In the genomic region with DNA sequence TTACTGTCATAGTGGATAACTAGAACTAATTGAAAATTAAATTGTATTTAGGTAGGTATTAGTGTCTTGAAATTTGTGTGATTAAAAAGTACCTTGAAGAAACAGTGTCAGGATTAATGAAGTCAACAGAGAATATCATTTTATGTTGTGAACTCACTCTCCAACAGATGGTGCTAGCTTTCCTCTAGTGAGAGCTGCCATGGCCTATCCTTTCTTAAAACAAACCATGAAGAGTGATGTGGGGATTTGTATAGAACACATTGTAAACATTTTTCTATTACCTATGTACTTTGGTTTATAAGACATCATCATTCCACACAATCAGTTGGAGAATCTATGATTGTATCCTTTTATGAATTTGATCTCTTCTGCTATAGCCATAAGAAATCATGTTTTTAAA, we compare ENCODE assay signal across 8 cellular contexts. TPM values are rescaled to one million over a fixed set of nuclear protein-coding genes. Genes with fewer than 3 reads are reported as not detected.
DNase-seq lines count a peak whose midpoint lies in the region; ATAC-seq, FAIRE-seq and TF ChIP-seq lines count a peak whose summit lies in the region.

No MANE protein-coding gene starts in this region.

- H3K9me3 ChIP-seq in GM12878 (replicated peaks; ENCODE audit: control insufficient read depth, insufficient read depth, low read length) = no peaks in the 10 kb centered on the region

- TF ChIP-seq POLR2A in GM12878 (IDR thresholded peaks at IDR 0.05; ENCODE audit: low read depth, low read length) = no peak

- no peak for FAIRE-seq in GM12878 (lab: Jason Lieb, UNC)

- H3K4me3 ChIP-seq in GM12878 = no peak overlapping the region

- peak; percentile 87 for TF ChIP-seq RAD21 in GM12878 (IDR thresholded peaks at IDR 0.05; ENCODE audit: insufficient read depth, low read depth, low read length)

- no peak overlapping the region for H2AFZ ChIP-seq in GM12878 (ENCODE audit: control insufficient read depth, low read depth, low read length)

- H3K27ac ChIP-seq in GM12878 (ENCODE audit: control insufficient read depth, insufficient read depth) = no peak overlapping the region

- no peak overlapping the region for H3K9ac ChIP-seq in GM12878 (ENCODE audit: control insufficient read depth, insufficient read depth, low read length)

- no peak overlapping the region for H3K4me2 ChIP-seq in GM12878 (ENCODE audit: control insufficient read depth, insufficient read depth)

- H3K4me1 ChIP-seq in GM12878 (ENCODE audit: control insufficient read depth, insufficient read depth, low read length) = no peaks in the 10 kb centered on the region

- TF ChIP-seq EP300 in GM12878 (IDR thresholded peaks at IDR 0.05; ENCODE audit: borderline replicate concordance in 1 of 2, control insufficient read depth in 1 of 2, low read depth in 2 of 2, low read length in 2 of 2) = no peak

- peak; percentile 50 to 78 (median 52); a peak in 5 of 6 replicates for TF ChIP-seq CTCF in GM12878 (IDR thresholded peaks at IDR 0.05 in 2 of 3, conservative IDR thresholded peaks at IDR 0.05 in 1 of 3; ENCODE audit: control insufficient read depth in 2 of 3, extremely low read depth in 1 of 3, insufficient read depth in 1 of 3, low read depth in 3 of 3, low read length in 3 of 3)

- no peaks in the 10 kb centered on the region for H3K79me2 ChIP-seq in GM12878 (ENCODE audit: control insufficient read depth, insufficient read depth, low read length)

- RAD21 ChIA-PET in GM12878 (lab: Charles Lee; ENCODE audit: unreplicated experiment) = interaction anchor here (1.2 to 2.0 kb wide), 5 partner anchors 42 to 249 kb away, joined by 3 to 9 read pairs (median 6); partner anchors contain the start of gene PNRC1

- no TSS peak for BruUV-seq in GM12878 (replicated peaks; lab: Mats Ljungman, UMichigan)

- ATAC-seq in GM21390 (IDR thresholded peaks at IDR 0.05; ENCODE audit: unreplicated experiment) = peak; percentile 57
- ATAC-seq in GM12878 = peak; percentile 87
- ATAC-seq in HG02588 (IDR thresholded peaks at IDR 0.05; ENCODE audit: unreplicated experiment) = no peak
- ATAC-seq in HG02642 (IDR thresholded peaks at IDR 0.05; ENCODE audit: poor library complexity, unreplicated experiment) = no peak
- ATAC-seq in GM21528 (IDR thresholded peaks at IDR 0.05; ENCODE audit: low FRiP score, unreplicated experiment) = no peak

- no peaks in the 10 kb centered on the region for H4K20me1 ChIP-seq in GM12878 (ENCODE audit: control insufficient read depth, insufficient read depth)

- peaks cover 0 to 4% of the 10 kb centered on the region in 2 experiments; a peak in 1 of 4 replicates for H3K27me3 ChIP-seq in GM12878 (replicated peaks in 1 of 2; ENCODE audit: control insufficient read depth in 2 of 2, insufficient read depth in 2 of 2, low read length in 1 of 2)

- H3K36me3 ChIP-seq in GM12878 (ENCODE audit: control insufficient read depth in 2 of 2, insufficient read depth in 2 of 2, low read length in 1 of 2) = no peaks in the 10 kb centered on the region

- SMC1A ChIA-PET in GM12878 (lab: Charles Lee; ENCODE audit: uncharacterized antibody, unreplicated experiment) = interaction anchor here (1.0 to 2.6 kb wide), 9 partner anchors 10 to 244 kb away, joined by 3 to 10 read pairs (median 5); no protein-coding TSS in a partner anchor

- POLR2A ChIA-PET in GM12878 (lab: Charles Lee) = interaction anchor here (1.2 kb wide), 1 partner anchor 237 kb away, joined by 3 read pairs; no protein-coding TSS in a partner anchor

- in situ Hi-C loops in GM12878 (cut with MboI) = no loop called here

- intact Hi-C loops in GM12878 (cut with micrococcal nuclease; ENCODE audit: unreplicated experiment) = loop anchor here (1.0 to 5.0 kb wide), 3 partner anchors 120 to 253 kb away; no protein-coding TSS in a partner anchor

- DNase-seq in DMS 273 treated with DMSO at 0.1 percent for 48 hours (lab: John Stamatoyannopoulos, UW) (peak; percentile 33), NCI-H2196 treated with DMSO at 0.1 percent for 48 hours (lab: John Stamatoyannopoulos, UW; ENCODE audit: unreplicated experiment) (peak; percentile 36), GM12878 (ENCODE audit: low read depth, low spot score) (no peak), kidney tubule cell (ENCODE audit: low spot score) (peak; percentile 50)

- CTCF ChIA-PET in GM12878 (lab: Yijun Ruan, JAX) = interaction anchor here (0.6 to 4.7 kb wide), 8 partner anchors 11 to 225 kb away, joined by 3 to 27 read pairs (median 4); partner anchors contain the start of gene PM20D2

TF ChIP-seq in GM12878, 131 proteins besides CTCF, POLR2A, EP300 and RAD21:
- TF ChIP-seq NKRF (conservative IDR thresholded peaks at IDR 0.05) (no peak), SMC3 (IDR thresholded peaks at IDR 0.05; ENCODE audit: borderline replicate concordance, low read length) (peak; percentile 73; the same call in 1 of the 2 replicates), NR2F1 (conservative IDR thresholded peaks at IDR 0.05) (no peak)

RNA-seq across cellular contexts. Expression of gene SRSF12, which starts 4.8 kb away (rescaled TPM):
- not detected in 2 replicates for total RNA-seq in GM12878 (2013; cell fraction: nucleolus; rRNA removed)
- total RNA-seq in GM12878 (2014; rRNA removed) = not detected in 2 replicates
- not detected in 2 replicates for total RNA-seq in GM12878 (2014; rRNA removed; fragmentation: Illumina TruSeq; extraction: Trizol)
- not detected in 2 replicates for total RNA-seq in GM12878 (2021)
- not detected for polyA plus RNA-seq in GM12878 (2011; ENCODE audit: low read depth)
- polyA plus RNA-seq in GM12878 (2011; rRNA removed) = 0.03 TPM in 1 of 2 replicates, not detected in the other
- 0.01 TPM in 1 of 2 replicates, not detected in the other for polyA plus RNA-seq in GM12878 (2011; cell fraction: cytosol; rRNA removed)
- polyA plus RNA-seq in GM12878 (2011; cell fraction: nucleus; rRNA removed) = not detected in 2 replicates
- 0.23 and 0.28 TPM in 2 replicates for polyA plus RNA-seq in GM12878 (2012)
- polyA plus RNA-seq in GM12878 (2014; fragmentation: Illumina TruSeq; extraction: Trizol) = 0.03 TPM in 1 of 2 replicates, not detected in the other
- not detected for polyA plus RNA-seq in GM12878 (2014; fragmentation: Nextera tagmentation; extraction: Ambion mirVana)
- polyA plus RNA-seq in GM12878 (2014; rRNA removed) = not detected in 2 replicates
- under 1 TPM in 1 of 2 experiments, not detected in 1; 0.23 TPM for polyA plus RNA-seq in GM12878 (2016; fragmentation: Nextera tagmentation; extraction: Ambion mirVana)
- not detected in 2 replicates for polyA minus RNA-seq in GM12878 (2011; rRNA and poly(A)+ RNA removed)
- polyA minus RNA-seq in GM12878 (2011; cell fraction: cytosol; rRNA and poly(A)+ RNA removed) = not detected in 2 replicates
- polyA minus RNA-seq in GM12878 (2011; cell fraction: nucleus; rRNA and poly(A)+ RNA removed) = not detected in 2 replicates

RNA-seq across cellular contexts. Expression of gene PM20D2, which starts 23.2 kb away (rescaled TPM):
- total RNA-seq in GM12878 (2013; cell fraction: nucleolus; rRNA removed) = 28.9 and 31.1 TPM in 2 replicates
- total RNA-seq in GM12878 (2014; rRNA removed) (23.6 and 27.2 TPM in 2 replicates), GM12878 (2014; rRNA removed; fragmentation: Illumina TruSeq; extraction: Trizol) (17.3 and 18.0 TPM in 2 replicates), GM12878 (2021) (14.2 and 14.9 TPM in 2 replicates)
- 3.6 TPM for polyA plus RNA-seq in GM12878 (2011; ENCODE audit: low read depth)
- polyA plus RNA-seq in GM12878 (2011; rRNA removed) (18.6 and 31.4 TPM in 2 replicates), GM12878 (2014; fragmentation: Illumina TruSeq; extraction: Trizol) (18.2 and 23.2 TPM in 2 replicates), GM12878 (2014; fragmentation: Nextera tagmentation; extraction: Ambion mirVana) (1 to 10 TPM; 7.8 to 8.3 TPM), GM12878 (2014; rRNA removed) (14.3 and 16.1 TPM in 2 replicates), GM12878 (2016; fragmentation: Nextera tagmentation; extraction: Ambion mirVana) (10 to 100 TPM; 14.9 to 15.3 TPM)
- polyA plus RNA-seq in GM12878 (2011; cell fraction: cytosol; rRNA removed) = 6.8 and 7.7 TPM in 2 replicates
- 9.4 and 10.0 TPM in 2 replicates for polyA plus RNA-seq in GM12878 (2011; cell fraction: nucleus; rRNA removed)
- polyA plus RNA-seq in GM12878 (2012) = 6.5 and 9.0 TPM in 2 replicates
- polyA minus RNA-seq in GM12878 (2011; rRNA and poly(A)+ RNA removed) = 5.1 and 5.6 TPM in 2 replicates
- 6.2 and 6.8 TPM in 2 replicates for polyA minus RNA-seq in GM12878 (2011; cell fraction: cytosol; rRNA and poly(A)+ RNA removed)
- 4.6 and 7.3 TPM in 2 replicates for polyA minus RNA-seq in GM12878 (2011; cell fraction: nucleus; rRNA and poly(A)+ RNA removed)

RNA-seq across cellular contexts. Expression of gene PNRC1, which starts 42.1 kb away (rescaled TPM):
- total RNA-seq in GM12878 (2013; cell fraction: nucleolus; rRNA removed) = 127 and 141 TPM in 2 replicates
- total RNA-seq in GM12878 (2014; rRNA removed) = 32.0 and 33.1 TPM in 2 replicates
- total RNA-seq in GM12878 (2014; rRNA removed; fragmentation: Illumina TruSeq; extraction: Trizol) = 42.9 and 43.3 TPM in 2 replicates
- 66.0 and 70.8 TPM in 2 replicates for total RNA-seq in GM12878 (2021)
- polyA plus RNA-seq in GM12878 (2011; ENCODE audit: low read depth) = 21.7 TPM
- polyA plus RNA-seq in GM12878 (2011; rRNA removed) = 34.3 and 50.5 TPM in 2 replicates
- polyA plus RNA-seq in GM12878 (2011; cell fraction: cytosol; rRNA removed) = 11.3 and 16.3 TPM in 2 replicates
- 40.5 and 44.6 TPM in 2 replicates for polyA plus RNA-seq in GM12878 (2011; cell fraction: nucleus; rRNA removed)
- 67.7 and 97.5 TPM in 2 replicates for polyA plus RNA-seq in GM12878 (2012)
- 30.4 and 40.7 TPM in 2 replicates for polyA plus RNA-seq in GM12878 (2014; fragmentation: Illumina TruSeq; extraction: Trizol)
- polyA plus RNA-seq in GM12878 (2014; fragmentation: Nextera tagmentation; extraction: Ambion mirVana) = 1 to 10 TPM; 7.6 to 9.5 TPM
- polyA plus RNA-seq in GM12878 (2014; rRNA removed) = 14.7 and 15.7 TPM in 2 replicates
- polyA plus RNA-seq in GM12878 (2016; fragmentation: Nextera tagmentation; extraction: Ambion mirVana) = 10 to 100 TPM; 46.7 to 47.5 TPM
- 27.1 and 33.6 TPM in 2 replicates for polyA minus RNA-seq in GM12878 (2011; rRNA and poly(A)+ RNA removed)
- polyA minus RNA-seq in GM12878 (2011; cell fraction: cytosol; rRNA and poly(A)+ RNA removed) = 37.6 and 44.5 TPM in 2 replicates
- polyA minus RNA-seq in GM12878 (2011; cell fraction: nucleus; rRNA and poly(A)+ RNA removed) = 39.5 and 55.2 TPM in 2 replicates

Comparison
In these comparisons a context has a peak if more than half of its experiments do, and no peak if none do; other contexts are left out.
1. ATAC-seq: peak in GM21390 (single experiment) and GM12878 (single experiment); none in HG02588 (single experiment), HG02642 (single experiment) and GM21528 (single experiment).